Comparison of ENCODE assay signal across 17 cellular contexts in the genomic region with DNA sequence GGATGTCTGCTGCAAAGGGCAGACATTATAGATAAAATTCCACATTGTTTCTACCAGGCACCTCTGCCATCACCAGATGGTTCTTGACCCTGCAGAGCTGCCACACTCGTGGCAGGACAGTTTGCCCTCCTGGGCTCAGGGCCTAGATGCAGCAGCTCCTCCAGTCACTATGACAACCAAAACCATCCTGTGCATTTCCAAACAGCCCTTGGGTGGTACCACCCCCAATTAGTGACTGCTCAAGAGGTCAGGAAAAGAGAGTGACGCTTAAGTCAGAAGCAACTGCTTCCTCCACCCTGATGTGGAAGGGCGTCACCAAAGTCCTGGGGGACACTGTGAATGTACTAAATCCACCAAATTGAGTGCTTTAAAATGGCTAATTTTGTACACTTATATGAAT.
A peak's percentile ranks its signal among the peaks of the same experiment; 100 is the strongest.
DNase-seq lines count a peak whose midpoint lies in the region; ATAC-seq and TF ChIP-seq lines count a peak whose summit lies in the region.
"Had no signal": no experiment of that assay in that cellular context is flagged by ENCODE, and none has a peak within 500 bp of the region (broad histone marks: within the 10 kb centered on the region; RNA-seq: fewer than 3 reads in every experiment).

No MANE protein-coding gene starts in this region.

- intact Hi-C loops in left cardiac atrium (cut with DNase I) = no loop called here

- peak overlapping the region; percentile 60 for H3K9ac ChIP-seq in adipocyte (ENCODE audit: low read length)
- H3K9ac ChIP-seq in skeletal muscle satellite cell (ENCODE audit: low read depth, low read length) = no peak overlapping the region

- H3K4me3 ChIP-seq in adipocyte (ENCODE audit: low read length) (peak overlapping the region; percentile 62), skeletal muscle satellite cell (ENCODE audit: low read length) (no peak overlapping the region)
- H3K4me3 ChIP-seq: adrenal gland had no signal

- in situ Hi-C loops in G401 (cut with HindIII; ENCODE audit: low sequenced_read_pairs) (no loop called here), GM13976 (cut with MboI; ENCODE audit: low sequenced_read_pairs, unreplicated experiment) (no loop called here)

- peak overlapping the region; percentile 34 for H3K4me2 ChIP-seq in skeletal muscle satellite cell (ENCODE audit: low read length)

- TF ChIP-seq CTCF in GM13976 (IDR thresholded peaks at IDR 0.05; ENCODE audit: borderline replicate concordance, control extremely low read depth, extremely low read depth, insufficient read depth, missing control alignments) = no peak

- H3K27me3 ChIP-seq in adipocyte (replicated peaks; ENCODE audit: control insufficient read depth, insufficient read depth, low read length) (no peaks in the 10 kb centered on the region), skeletal muscle satellite cell (ENCODE audit: control insufficient read depth, insufficient read depth, low read length) (no peaks in the 10 kb centered on the region)
- H3K27me3 ChIP-seq: adrenal gland had no signal

- H3K9me3 ChIP-seq in adipocyte (ENCODE audit: control insufficient read depth, low read length) = no peaks in the 10 kb centered on the region
- no peaks in the 10 kb centered on the region for H3K9me3 ChIP-seq in skeletal muscle satellite cell (replicated peaks; ENCODE audit: low read length)
- H3K9me3 ChIP-seq: adrenal gland had no signal

- ATAC-seq in left cardiac atrium = peak; percentile 27 to 41
- no peak for ATAC-seq in HG03354 (IDR thresholded peaks at IDR 0.05; ENCODE audit: poor library complexity, severe bottlenecking, unreplicated experiment)
- ATAC-seq: activated CD4-positive, CD25-positive, alpha-beta regulatory T cell treated with anti-CD3 and anti-CD28 coated beads, Interleukin-2, amount 50 U/mL, for 24 hours; activated T-helper 17 cell treated with anti-CD3 and anti-CD28 coated beads, Interleukin-2, amount 50 U/mL, for 72 hours had no signal

- H3K4me1 ChIP-seq in adipocyte (ENCODE audit: control insufficient read depth, insufficient read depth, low read length) = peaks cover 52% of the 10 kb centered on the region
- peaks cover 42% of the 10 kb centered on the region for H3K4me1 ChIP-seq in skeletal muscle satellite cell (ENCODE audit: control insufficient read depth, insufficient read depth, low read length)

- peak; percentile 16 for DNase-seq in G401 (ENCODE audit: low spot score)
- DNase-seq in adipocyte (ENCODE audit: low read depth) = no peak
- no peak for DNase-seq in left cardiac atrium
- DNase-seq in GM13976 (ENCODE audit: low spot score) = no peak
- no peak for DNase-seq in effector CD4-positive, alpha-beta T cell
- DNase-seq in effector CD8-positive, alpha-beta T cell (lab: John Stamatoyannopoulos, UW) = no peak
- DNase-seq: adrenal gland; C1 segment of cervical spinal cord; DMS 273 treated with DMSO at 0.1 percent for 48 hours; KG1; NCI-H1092; stimulated activated CD4-positive, alpha-beta T cell treated with anti-CD3 and anti-CD28 coated beads, Interleukin-4, amount 100 ng/mL, for 4 hours; T-helper 2 cell had no signal

- H3K36me3 ChIP-seq in adipocyte (ENCODE audit: control insufficient read depth, insufficient read depth, low read length, severe bottlenecking) (no peaks in the 10 kb centered on the region), skeletal muscle satellite cell (ENCODE audit: insufficient read depth, low read length) (no peaks in the 10 kb centered on the region)
- H3K36me3 ChIP-seq: adrenal gland had no signal
